Comparison of ENCODE assay signal across 37 cellular contexts in genomic region chr19:31496076-31496475, GRCh38.
"Had no signal": no experiment of that assay in that cellular context is flagged by ENCODE, and none has a peak within 500 bp of the region (broad histone marks: within the 10 kb centered on the region; RNA-seq: fewer than 3 reads in every experiment).

No MANE protein-coding gene starts in this region.

- H3K4me1 ChIP-seq: adrenal gland, body of pancreas, breast epithelium had no signal

- H3K36me3 Mint-ChIP-seq: activated CD4-positive, alpha-beta memory T cell treated with anti-CD3 and anti-CD28 coated beads for 36 hours; activated naive CD4-positive, alpha-beta T cell treated with anti-CD3 and anti-CD28 coated beads, Interleukin-2, amount 50 U/mL, for 72 hours; activated naive CD8-positive, alpha-beta T cell treated with anti-CD3 and anti-CD28 coated beads for 36 hours had no signal

- H3K9me3 Mint-ChIP-seq: activated CD4-positive, alpha-beta memory T cell treated with anti-CD3 and anti-CD28 coated beads for 36 hours; activated CD4-positive, alpha-beta T cell treated with anti-CD3 and anti-CD28 coated beads, Interleukin-2, amount 10 ng/mL, durations not matched to agents 24 days and 14 days; activated CD8-positive, alpha-beta T cell treated with anti-CD3 and anti-CD28 coated beads for 36 hours; activated naive CD4-positive, alpha-beta T cell treated with anti-CD3 and anti-CD28 coated beads for 36 hours; activated naive CD4-positive, alpha-beta T cell treated with anti-CD3 and anti-CD28 coated beads, Interleukin-2, amount 50 U/mL, for 72 hours; activated naive CD8-positive, alpha-beta T cell treated with anti-CD3 and anti-CD28 coated beads for 36 hours; activated T-cell treated with anti-CD3 and anti-CD28 coated beads, Interleukin-2, amount 50 U/mL, for 4 hours; activated T-cell treated with anti-CD3 and anti-CD28 coated beads, Interleukin-2, amount 50 U/mL, for 72 hours; activated T-helper 1 cell treated with anti-CD3 and anti-CD28 coated beads, Interleukin-12 subunit alpha, Interleukin-12 subunit beta, Interleukin-2, Interleukin-4 antibody, amounts not matched to agents 30 ng/mL and 10 ng/mL and 1 ng/mL, durations not matched to agents 14 hours and 24 hours and 36 hours; activated T-helper 17 cell treated with anti-CD3 and anti-CD28 coated beads, Interleukin-2, amount 50 U/mL, for 72 hours; central memory CD8-positive, alpha-beta T cell; T-helper 1 cell treated with Interleukin-12 subunit alpha and Interleukin-12 subunit beta and Interleukin-4 antibody, amounts not matched to agents 30 μg/mL and 1 μg/mL, for 36 hours; T-helper 2 cell treated with Interferon-gamma antibody and Interleukin-4, amounts not matched to agents 5 μg/mL and 100 μg/mL, for 36 hours had no signal

- ATAC-seq: activated CD8-positive, alpha-beta T cell treated with anti-CD3 and anti-CD28 coated beads for 36 hours; activated naive CD4-positive, alpha-beta T cell treated with anti-CD3 and anti-CD28 coated beads, Interleukin-2, amount 50 U/mL, for 72 hours; activated T-cell treated with anti-CD3 and anti-CD28 coated beads, Interleukin-2, amount 50 U/mL, for 4 hours; activated T-cell treated with anti-CD3 and anti-CD28 coated beads, Interleukin-2, amount 50 U/mL, for 72 hours; activated T-helper 17 cell treated with anti-CD3 and anti-CD28 coated beads, Interleukin-2, amount 50 U/mL, for 72 hours; body of pancreas had no signal

- H3K36me3 ChIP-seq: adrenal gland, brain microvascular endothelial cell, breast epithelium had no signal

- H3K27ac ChIP-seq: adrenal gland, body of pancreas, brain microvascular endothelial cell, breast epithelium, VCaP had no signal

- H3K27me3 Mint-ChIP-seq: activated B cell treated with CpG ODN at 0.5 μM for 24 hours; activated CD4-positive, alpha-beta memory T cell treated with anti-CD3 and anti-CD28 coated beads for 36 hours; activated CD4-positive, alpha-beta T cell treated with anti-CD3 and anti-CD28 coated beads, Interleukin-2, amount 10 ng/mL, durations not matched to agents 24 days and 14 days had no signal

- H3K27ac Mint-ChIP-seq: activated B cell treated with CpG ODN at 0.5 μM for 24 hours; activated CD4-positive, alpha-beta memory T cell treated with anti-CD3 and anti-CD28 coated beads for 36 hours; activated CD4-positive, alpha-beta T cell treated with anti-CD3 and anti-CD28 coated beads, Interleukin-2, amount 10 ng/mL, durations not matched to agents 24 days and 14 days; activated CD8-positive, alpha-beta T cell treated with anti-CD3 and anti-CD28 coated beads for 36 hours; activated naive CD4-positive, alpha-beta T cell treated with anti-CD3 and anti-CD28 coated beads for 36 hours; activated naive CD4-positive, alpha-beta T cell treated with anti-CD3 and anti-CD28 coated beads, Interleukin-2, amount 50 U/mL, for 72 hours; activated naive CD8-positive, alpha-beta T cell treated with anti-CD3 and anti-CD28 coated beads for 36 hours; activated T-cell treated with anti-CD3 and anti-CD28 coated beads, Interleukin-2, amount 50 U/mL, for 72 hours; activated T-helper 1 cell treated with anti-CD3 and anti-CD28 coated beads, Interleukin-12 subunit alpha, Interleukin-12 subunit beta, Interleukin-2, Interleukin-4 antibody, amounts not matched to agents 30 ng/mL and 10 ng/mL and 1 ng/mL, durations not matched to agents 14 hours and 24 hours and 36 hours; activated T-helper 17 cell treated with anti-CD3 and anti-CD28 coated beads, Interleukin-2, amount 50 U/mL, for 72 hours; T-helper 1 cell treated with Interleukin-12 subunit alpha and Interleukin-12 subunit beta and Interleukin-4 antibody, amounts not matched to agents 30 μg/mL and 1 μg/mL, for 36 hours; T-helper 2 cell treated with Interferon-gamma antibody and Interleukin-4, amounts not matched to agents 5 μg/mL and 100 μg/mL, for 36 hours had no signal

- H3K27me3 ChIP-seq: adrenal gland, body of pancreas, brain microvascular endothelial cell, breast epithelium had no signal

- H3K4me1 Mint-ChIP-seq: activated B cell treated with CpG ODN at 0.5 μM for 24 hours; activated CD4-positive, alpha-beta T cell treated with anti-CD3 and anti-CD28 coated beads, Interleukin-2, amount 10 ng/mL, durations not matched to agents 24 days and 14 days; activated naive CD8-positive, alpha-beta T cell treated with anti-CD3 and anti-CD28 coated beads for 36 hours; activated T-helper 17 cell treated with anti-CD3 and anti-CD28 coated beads, Interleukin-2, amount 50 U/mL, for 72 hours; central memory CD8-positive, alpha-beta T cell had no signal

- H3K9me3 ChIP-seq: adrenal gland, body of pancreas, breast epithelium had no signal

- H3K4me3 Mint-ChIP-seq: activated B cell treated with CpG ODN at 0.5 μM for 24 hours; activated CD4-positive, alpha-beta memory T cell treated with anti-CD3 and anti-CD28 coated beads for 36 hours; activated CD4-positive, alpha-beta T cell treated with anti-CD3 and anti-CD28 coated beads, Interleukin-2, amount 10 ng/mL, durations not matched to agents 24 days and 14 days; activated CD8-positive, alpha-beta T cell treated with anti-CD3 and anti-CD28 coated beads for 36 hours; activated naive CD4-positive, alpha-beta T cell treated with anti-CD3 and anti-CD28 coated beads for 36 hours; activated naive CD8-positive, alpha-beta T cell treated with anti-CD3 and anti-CD28 coated beads for 36 hours; activated T-cell treated with anti-CD3 and anti-CD28 coated beads, Interleukin-2, amount 50 U/mL, for 4 hours; activated T-cell treated with anti-CD3 and anti-CD28 coated beads, Interleukin-2, amount 50 U/mL, for 72 hours; activated T-helper 1 cell treated with anti-CD3 and anti-CD28 coated beads, Interleukin-12 subunit alpha, Interleukin-12 subunit beta, Interleukin-2, Interleukin-4 antibody, amounts not matched to agents 30 ng/mL and 10 ng/mL and 1 ng/mL, durations not matched to agents 14 hours and 24 hours and 36 hours; activated T-helper 17 cell treated with anti-CD3 and anti-CD28 coated beads, Interleukin-2, amount 50 U/mL, for 72 hours; central memory CD8-positive, alpha-beta T cell; T-helper 1 cell treated with Interleukin-12 subunit alpha and Interleukin-12 subunit beta and Interleukin-4 antibody, amounts not matched to agents 30 μg/mL and 1 μg/mL, for 36 hours; T-helper 2 cell treated with Interferon-gamma antibody and Interleukin-4, amounts not matched to agents 5 μg/mL and 100 μg/mL, for 36 hours had no signal

- H3K4me3 ChIP-seq: adrenal gland, body of pancreas, breast epithelium had no signal

- DNase-seq: activated B cell treated with CpG ODN at 0.5 μM for 24 hours; activated CD4-positive, alpha-beta memory T cell treated with anti-CD3 and anti-CD28 coated beads for 36 hours; activated CD4-positive, alpha-beta T cell treated with anti-CD3 and anti-CD28 coated beads for 4 hours; activated CD4-positive, alpha-beta T cell treated with anti-CD3 and anti-CD28 coated beads, Interleukin-2, amount 10 ng/mL, durations not matched to agents 24 days and 14 days; activated CD4-positive, alpha-beta T cell treated with anti-CD3 and anti-CD28 coated beads, Interleukin-2, amount 50 U/mL, for 1 hour; activated CD4-positive, alpha-beta T cell treated with anti-CD3 and anti-CD28 coated beads, Interleukin-2, amount 50 U/mL, for 4 hours; activated CD4-positive, CD25-positive, alpha-beta regulatory T cell treated with anti-CD3 and anti-CD28 coated beads, Interleukin-2, amount 50 U/mL, for 72 hours; activated CD8-positive, alpha-beta memory T cell treated with anti-CD3 and anti-CD28 coated beads, Interleukin-2, amount 50 U/mL, for 4 hours; activated CD8-positive, alpha-beta T cell treated with anti-CD3 and anti-CD28 coated beads for 36 hours; activated effector memory CD4-positive, alpha-beta T cell treated with anti-CD3 and anti-CD28 coated beads, Interleukin-2, amount 50 U/mL, for 16 hours; activated gamma-delta T cell treated with Interleukin-2 at 50 U/mL for 16 hours; activated naive CD4-positive, alpha-beta T cell; activated naive CD4-positive, alpha-beta T cell treated with anti-CD3 and anti-CD28 coated beads for 36 hours; activated naive CD4-positive, alpha-beta T cell treated with anti-CD3 and anti-CD28 coated beads, Interleukin-2, amount 50 U/mL, for 16 hours; activated naive CD8-positive, alpha-beta T cell treated with anti-CD3 and anti-CD28 coated beads for 36 hours; activated T-cell treated with anti-CD3 and anti-CD28 coated beads for 4 hours; activated T-cell treated with anti-CD3 and anti-CD28 coated beads, Interleukin-2, amount 50 U/mL, for 1 hour; activated T-cell treated with anti-CD3 and anti-CD28 coated beads, Interleukin-2, amount 50 U/mL, for 4 hours; activated T-cell treated with anti-CD3 and anti-CD28 coated beads, Interleukin-2, amount 50 U/mL, for 72 hours; adrenal gland; amniotic stem cell; aorta; body of pancreas; brain microvascular endothelial cell; caudate nucleus; cerebellar nuclear complex; T-helper 1 cell; T-helper 2 cell; T-helper 9 cell had no signal
